8 cellular contexts compared by ENCODE assay signal in the genomic region with DNA sequence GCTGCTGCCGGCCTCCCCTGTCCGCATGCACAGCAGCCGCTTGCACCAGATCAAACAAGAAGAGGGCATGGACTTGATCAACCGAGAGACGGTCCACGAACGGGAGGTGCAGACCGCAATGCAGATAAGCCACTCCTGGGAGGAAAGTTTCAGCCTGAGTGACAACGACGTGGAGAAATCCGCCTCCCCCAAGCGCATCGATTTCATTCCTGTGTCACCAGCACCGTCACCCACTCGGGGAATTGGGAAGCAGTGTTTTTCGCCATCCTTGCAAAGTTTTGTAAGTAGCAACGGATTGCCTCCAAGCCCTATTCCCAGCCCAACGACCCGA.
A peak's percentile ranks its signal among the peaks of the same experiment; 100 is the strongest.
DNase-seq lines count a peak whose midpoint lies in the region; ATAC-seq and TF ChIP-seq lines count a peak whose summit lies in the region.

No MANE protein-coding gene starts in this region.

- peaks cover 0 to under 1% of the 10 kb centered on the region in 2 donors for H3K27me3 Mint-ChIP-seq in natural killer cell (ENCODE audit: low read depth in 2 of 2)
- H3K27me3 Mint-ChIP-seq in natural killer cell treated with Interleukin-12 subunit alpha and Interleukin-12 subunit beta and Interleukin-15 and Interleukin-18, amount 100 ng/mL, for 72 hours: peaks cover 2 to 3% of the 10 kb centered on the region in 2 donors
- H3K27me3 Mint-ChIP-seq in activated CD8-positive, alpha-beta memory T cell treated with anti-CD3 and anti-CD28 coated beads, Interleukin-2, amount 10 ng/mL, durations not matched to agents 7 days and 5 days: peaks cover under 1% of the 10 kb centered on the region

- no peaks in the 10 kb centered on the region for H3K9me3 Mint-ChIP-seq in natural killer cell
- no peaks in the 10 kb centered on the region for H3K9me3 Mint-ChIP-seq in natural killer cell treated with Interleukin-12 subunit alpha and Interleukin-12 subunit beta and Interleukin-15 and Interleukin-18, amount 100 ng/mL, for 72 hours
- H3K9me3 Mint-ChIP-seq in activated CD8-positive, alpha-beta memory T cell treated with anti-CD3 and anti-CD28 coated beads, Interleukin-2, amount 10 ng/mL, durations not matched to agents 7 days and 5 days (ENCODE audit: low read depth): no peaks in the 10 kb centered on the region

- H3K27me3 ChIP-seq in mammary epithelial cell (ENCODE audit: insufficient read depth, low read length): no peaks in the 10 kb centered on the region

- in situ Hi-C loops in mammary epithelial cell (cut with MboI; ENCODE audit: low sequenced_read_pairs in 2 of 2): no loop called here

- H2AFZ ChIP-seq in mammary epithelial cell (ENCODE audit: low read depth, low read length): peak overlapping the region; percentile 99

- no peaks in the 10 kb centered on the region for H3K36me3 Mint-ChIP-seq in natural killer cell
- no peaks in the 10 kb centered on the region for H3K36me3 Mint-ChIP-seq in natural killer cell treated with Interleukin-12 subunit alpha and Interleukin-12 subunit beta and Interleukin-15 and Interleukin-18, amount 100 ng/mL, for 72 hours
- peaks cover 2% of the 10 kb centered on the region for H3K36me3 Mint-ChIP-seq in activated CD8-positive, alpha-beta memory T cell treated with anti-CD3 and anti-CD28 coated beads, Interleukin-2, amount 10 ng/mL, durations not matched to agents 7 days and 5 days

- H3K4me2 ChIP-seq in mammary epithelial cell (ENCODE audit: insufficient read depth, low read depth, low read length): peak overlapping the region; percentile 81

- peak overlapping the region; percentile 74 for H3K27ac ChIP-seq in mammary epithelial cell (ENCODE audit: insufficient read depth, low read depth, low read length)
- H3K27ac ChIP-seq in mesodermal cell (ENCODE audit: low read depth, low read length, severe bottlenecking): peak overlapping the region; percentile 62

- peaks cover 0 to 4% of the 10 kb centered on the region in 2 donors for H3K4me1 Mint-ChIP-seq in natural killer cell
- peaks cover 0 to 3% of the 10 kb centered on the region in 2 donors for H3K4me1 Mint-ChIP-seq in natural killer cell treated with Interleukin-12 subunit alpha and Interleukin-12 subunit beta and Interleukin-15 and Interleukin-18, amount 100 ng/mL, for 72 hours (ENCODE audit: low read depth in 2 of 2)
- H3K4me1 Mint-ChIP-seq in activated CD8-positive, alpha-beta memory T cell treated with anti-CD3 and anti-CD28 coated beads, Interleukin-2, amount 10 ng/mL, durations not matched to agents 7 days and 5 days: peaks cover 7% of the 10 kb centered on the region

- intact Hi-C loops in natural killer cell (cut with micrococcal nuclease) (loop anchor here (10.0 kb wide), 1 partner anchor 254 kb away; the partner anchor contains the start of gene FXN), mammary epithelial cell (cut with micrococcal nuclease) (no loop called here)

- CTCF ChIA-PET in mammary epithelial cell (lab: Charles Lee; ENCODE audit: low non-redundant PET): interaction anchor here (0.6 kb wide), 1 partner anchor 443 kb away, joined by 4 read pairs; no protein-coding TSS in a partner anchor
- CTCF ChIA-PET in activated CD8-positive, alpha-beta memory T cell treated with anti-CD3 and anti-CD28 coated beads, Interleukin-2, amount 10 ng/mL, durations not matched to agents 7 days and 5 days (lab: Charles Lee): interaction anchor here (0.9 to 1.6 kb wide), 7 partner anchors 10 to 256 kb away, joined by 3 to 5 read pairs (median 3); no protein-coding TSS in a partner anchor

- H3K9me3 ChIP-seq in mammary epithelial cell (replicated peaks; ENCODE audit: insufficient read depth, low read length) (no peaks in the 10 kb centered on the region), mesodermal cell (ENCODE audit: control insufficient read depth, low read length) (no peaks in the 10 kb centered on the region)

- H3K4me3 Mint-ChIP-seq in natural killer cell: no peak overlapping the region
- no peak overlapping the region for H3K4me3 Mint-ChIP-seq in natural killer cell treated with Interleukin-12 subunit alpha and Interleukin-12 subunit beta and Interleukin-15 and Interleukin-18, amount 100 ng/mL, for 72 hours
- no peak overlapping the region for H3K4me3 Mint-ChIP-seq in activated CD8-positive, alpha-beta memory T cell treated with anti-CD3 and anti-CD28 coated beads, Interleukin-2, amount 10 ng/mL, durations not matched to agents 7 days and 5 days

- ATAC-seq in natural killer cell (no peak), GM21529 (IDR thresholded peaks at IDR 0.05; ENCODE audit: unreplicated experiment) (no peak), HG02571 (IDR thresholded peaks at IDR 0.05; ENCODE audit: unreplicated experiment) (no peak)
- ATAC-seq in natural killer cell treated with Interleukin-12 subunit alpha and Interleukin-12 subunit beta and Interleukin-15 and Interleukin-18, amount 100 ng/mL, for 72 hours: no peak
- ATAC-seq in activated CD8-positive, alpha-beta memory T cell treated with anti-CD3 and anti-CD28 coated beads, Interleukin-2, amount 10 ng/mL, durations not matched to agents 7 days and 5 days: no peak

- TF ChIP-seq CTCF in natural killer cell (IDR thresholded peaks at IDR 0.05): peak; percentile 18
- TF ChIP-seq CTCF in mammary epithelial cell (conservative IDR thresholded peaks at IDR 0.05 in 1 of 2, IDR thresholded peaks at IDR 0.05 in 1 of 2; ENCODE audit: extremely low read depth in 1 of 2, insufficient read depth in 1 of 2, low read depth in 1 of 2, low read length in 2 of 2): no peak

- H3K36me3 ChIP-seq in mammary epithelial cell (ENCODE audit: insufficient read depth, low read length) (no peaks in the 10 kb centered on the region), mesodermal cell (ENCODE audit: control insufficient read depth, insufficient read depth, low read length) (no peaks in the 10 kb centered on the region)

- dilution Hi-C loops in mammary epithelial cell (cut with HindIII; ENCODE audit: low sequenced_read_pairs): no loop called here

- WGBS in mammary epithelial cell (ENCODE audit: low coverage, missing lambda C conversion rate): 5% methylated on average over 11 of the region's 19 CpGs
- WGBS in mesodermal cell (ENCODE audit: insufficient coverage in 2 of 2), 2 experiments: 0 to 2% methylated on average over 12 to 17 of the region's 19 CpGs

- H3K4me1 ChIP-seq in mammary epithelial cell (ENCODE audit: insufficient read depth, low read length) (peaks cover 16% of the 10 kb centered on the region), mesodermal cell (ENCODE audit: control insufficient read depth, insufficient read depth, low read length, poor library complexity, severe bottlenecking) (peaks cover 3% of the 10 kb centered on the region)

- DNase-seq in natural killer cell: no peak
- DNase-seq in natural killer cell treated with Interleukin-12 subunit alpha and Interleukin-12 subunit beta and Interleukin-15 and Interleukin-18, amount 100 ng/mL, for 72 hours (ENCODE audit: low spot score): no peak
- DNase-seq in mammary epithelial cell: no peak
- no peak for DNase-seq in NCI-H1930 (lab: John Stamatoyannopoulos, UW)
- no peak for DNase-seq in activated CD8-positive, alpha-beta memory T cell treated with anti-CD3 and anti-CD28 coated beads, Interleukin-2, amount 10 ng/mL, durations not matched to agents 7 days and 5 days

- peak overlapping the region; percentile 72 for H3K9ac ChIP-seq in mammary epithelial cell (ENCODE audit: insufficient read depth, low read length)

- no peaks in the 10 kb centered on the region for H4K20me1 ChIP-seq in mammary epithelial cell (ENCODE audit: insufficient read depth, low read length)

- peaks cover 35% of the 10 kb centered on the region for H3K79me2 ChIP-seq in mammary epithelial cell (ENCODE audit: insufficient read depth, low read length)

- BruUV-seq in mammary epithelial cell (replicated peaks; lab: Mats Ljungman, UMichigan): no TSS peak

- no peak overlapping the region for H3K27ac Mint-ChIP-seq in natural killer cell
- H3K27ac Mint-ChIP-seq in natural killer cell treated with Interleukin-12 subunit alpha and Interleukin-12 subunit beta and Interleukin-15 and Interleukin-18, amount 100 ng/mL, for 72 hours: no peak overlapping the region
- H3K27ac Mint-ChIP-seq in activated CD8-positive, alpha-beta memory T cell treated with anti-CD3 and anti-CD28 coated beads, Interleukin-2, amount 10 ng/mL, durations not matched to agents 7 days and 5 days: no peak overlapping the region

- peak overlapping the region; percentile 57 to 80 (median 76) for H3K4me3 ChIP-seq in mammary epithelial cell (replicated peaks in 1 of 3; ENCODE audit: insufficient read depth in 1 of 3, low read depth in 2 of 3, low read length in 3 of 3)
- peak overlapping the region; percentile 71 for H3K4me3 ChIP-seq in mesodermal cell (ENCODE audit: extremely low read depth, insufficient read depth, low read length, poor library complexity, severe bottlenecking)
